Comparison of ENCODE assay signal across 7 cellular contexts in genomic region chr15:101489633-101490407, GRCh38. TPM values are rescaled to one million over a fixed set of nuclear protein-coding genes. Genes with fewer than 3 reads are reported as not detected.
DNase-seq lines count a peak whose midpoint lies in the region; ATAC-seq and TF ChIP-seq lines count a peak whose summit lies in the region.

Gene PCSK6, minus strand, starts transcription at chr15:101489707. Its CDS starts 37 bp downstream, at chr15:101489670.

- ATAC-seq in GM19372 (IDR thresholded peaks at IDR 0.05; ENCODE audit: low read depth, unreplicated experiment) = peak; percentile 46
- no peak for ATAC-seq in HG03280 (IDR thresholded peaks at IDR 0.05; ENCODE audit: unreplicated experiment)
- ATAC-seq in GM18870 (IDR thresholded peaks at IDR 0.05; ENCODE audit: unreplicated experiment) = no peak

- H2AFZ ChIP-seq in osteoblast (ENCODE audit: low read length) = no peak within 1 kb of the TSS

- H3K4me3 Mint-ChIP-seq in glutamatergic neuron (ENCODE audit: unreplicated experiment) = peak within 1 kb of the TSS; percentile 68

- H3K4me3 ChIP-seq in osteoblast (ENCODE audit: insufficient read depth, low read length) = no peak within 1 kb of the TSS

- peaks cover 35% of the 10 kb centered on the region for H3K27me3 ChIP-seq in osteoblast (ENCODE audit: insufficient read depth, low read length)

- peaks cover 4% of the 10 kb centered on the region for H3K36me3 Mint-ChIP-seq in glutamatergic neuron (ENCODE audit: unreplicated experiment)

- H3K27ac Mint-ChIP-seq in glutamatergic neuron (ENCODE audit: unreplicated experiment) = no peak within 1 kb of the TSS

- H3K27me3 Mint-ChIP-seq in glutamatergic neuron (ENCODE audit: unreplicated experiment) = peaks cover 9% of the 10 kb centered on the region

- no peaks in the 10 kb centered on the region for H3K79me2 ChIP-seq in osteoblast (ENCODE audit: insufficient read depth, low read length)

- no peaks in the 10 kb centered on the region for H3K4me1 ChIP-seq in osteoblast (ENCODE audit: insufficient read depth, low read length)

- H3K9me3 ChIP-seq in osteoblast (ENCODE audit: low read depth, low read length) = no peaks in the 10 kb centered on the region

- H3K4me1 Mint-ChIP-seq in glutamatergic neuron (ENCODE audit: low read depth, unreplicated experiment) = peaks cover 22% of the 10 kb centered on the region

- peak; percentile 43 for DNase-seq in RKO (ENCODE audit: low spot score)
- peak; percentile 52 for DNase-seq in glutamatergic neuron
- peak; percentile 96 for DNase-seq in osteoblast (ENCODE audit: insufficient read length, low spot score, missing footprints)
- DNase-seq in HK-2 (ENCODE audit: unreplicated experiment) = no peak

- H3K27ac ChIP-seq in osteoblast (ENCODE audit: low read depth, low read length) = no peak within 1 kb of the TSS

- H3K9me3 Mint-ChIP-seq in glutamatergic neuron (ENCODE audit: unreplicated experiment) = peaks cover 8% of the 10 kb centered on the region

- no peaks in the 10 kb centered on the region for H3K36me3 ChIP-seq in osteoblast (ENCODE audit: insufficient read depth, low read length)

- no peak within 1 kb of the TSS for H3K4me2 ChIP-seq in osteoblast (ENCODE audit: insufficient read depth, low read length)

- H4K20me1 ChIP-seq in osteoblast (ENCODE audit: insufficient read depth, low read length) = no peaks in the 10 kb centered on the region

- no peak for TF ChIP-seq CTCF in glutamatergic neuron (IDR thresholded peaks at IDR 0.05; ENCODE audit: partially characterized antibody, unreplicated experiment)
- TF ChIP-seq CTCF in osteoblast (IDR thresholded peaks at IDR 0.05; ENCODE audit: extremely low read depth, low read depth, low read length) = no peak

RNA-seq across cellular contexts. Expression of gene PCSK6, which starts in this region (rescaled TPM):
- total RNA-seq in glutamatergic neuron (ENCODE audit: unreplicated experiment) (3.8 TPM), osteoblast (0.29 and 0.72 TPM in 2 replicates)

Comparison
In these comparisons a context has a peak if more than half of its experiments do, and no peak if none do; other contexts are left out.
1. Peak in DNase-seq in osteoblast; RNA of the gene not detected or under 1 TPM.